In genomic region chr22:36160499-36160942, GRCh38 we compare ENCODE assay signal across 9 cellular contexts. TPM values are rescaled to one million over a fixed set of nuclear protein-coding genes. Genes with fewer than 3 reads are reported as not detected.
A peak's percentile ranks its signal among the peaks of the same experiment; 100 is the strongest.
DNase-seq lines count a peak whose midpoint lies in the region; TF ChIP-seq lines count a peak whose summit lies in the region.
"Had no signal": no experiment of that assay in that cellular context is flagged by ENCODE, and none has a peak within 500 bp of the region (broad histone marks: within the 10 kb centered on the region; RNA-seq: fewer than 3 reads in every experiment).

Gene APOL3 (minus strand): TSS chr22:36160755. CDS start chr22:36149055, 11,700 bp downstream.

- DNase-seq in GM06990 (ENCODE audit: extremely low read depth, insufficient read length), result peak; percentile 39
- DNase-seq in RPMI8226, result peak; percentile 60
- no peak for DNase-seq in caudate nucleus (lab: John Stamatoyannopoulos, UW)
- DNase-seq in mesenchymal stem cell, result peak; percentile 62
- peak; percentile 47 to 88 for DNase-seq in tibial nerve (ENCODE audit: low spot score in 2 of 2)
- DNase-seq in DMS114 treated with DMSO at 0.1 percent for 48 hours (lab: John Stamatoyannopoulos, UW; ENCODE audit: unreplicated experiment), result no peak
- DNase-seq in endothelial cell (ENCODE audit: low spot score), result no peak
- no peak for DNase-seq in NCI-H1417 (lab: John Stamatoyannopoulos, UW)

- H3K27me3 Mint-ChIP-seq in endothelial cell (ENCODE audit: unreplicated experiment), result peaks cover 11% of the 10 kb centered on the region

- H3K14ac ChIP-seq in mesenchymal stem cell (ENCODE audit: low read length in 2 of 2), result no peak within 1 kb of the TSS

- H3K79me1 ChIP-seq in mesenchymal stem cell (replicated peaks; ENCODE audit: low read length, poor library complexity, severe bottlenecking), result no peaks in the 10 kb centered on the region

- H4K8ac ChIP-seq in mesenchymal stem cell (ENCODE audit: low read length), result peak within 1 kb of the TSS; percentile 32

- H3K36me3 ChIP-seq in GM06990 (ENCODE audit: control insufficient read depth, insufficient read depth, low read length) (0 out of 2 replicates have a peak, but pooled peaks cover 1% of the 10 kb centered on the region), mesenchymal stem cell (ENCODE audit: control insufficient read depth in 1 of 2, insufficient read depth in 2 of 2, low read depth in 1 of 2, low read length in 2 of 2) (no peaks in the 10 kb centered on the region), tibial nerve (no peaks in the 10 kb centered on the region)

- H2BK120ac ChIP-seq in mesenchymal stem cell (ENCODE audit: low read depth, low read length), result no peak within 1 kb of the TSS

- H2BK5ac ChIP-seq in mesenchymal stem cell (ENCODE audit: low read depth, low read length, poor library complexity, severe bottlenecking), result no peak within 1 kb of the TSS

- no peak within 1 kb of the TSS for H2BK12ac ChIP-seq in mesenchymal stem cell (ENCODE audit: low read length in 2 of 2)

- H3K4me3 ChIP-seq in GM06990 (replicated peaks; ENCODE audit: low read depth, low read length), result peak within 1 kb of the TSS; percentile 78
- peak within 1 kb of the TSS in 1 of 2 experiments; percentile 73 for H3K4me3 ChIP-seq in mesenchymal stem cell (ENCODE audit: insufficient read depth in 1 of 2, low read depth in 1 of 2, low read length in 2 of 2)
- H3K4me3 ChIP-seq in tibial nerve, result peak within 1 kb of the TSS; percentile 33 to 57 (median 48)

- H3K4me1 ChIP-seq in mesenchymal stem cell (ENCODE audit: control insufficient read depth, insufficient read depth, low read depth, low read length) (peaks cover 5% of the 10 kb centered on the region), tibial nerve (peaks cover 0 to 78% (median 52%) of the 10 kb centered on the region in 4 donors)

- no peak within 1 kb of the TSS for H2AFZ ChIP-seq in mesenchymal stem cell (ENCODE audit: low read depth, low read length)

- H3K4me1 Mint-ChIP-seq in endothelial cell (ENCODE audit: unreplicated experiment), result peaks cover 22% of the 10 kb centered on the region

- peak within 1 kb of the TSS; percentile 71 for H3K9ac ChIP-seq in mesenchymal stem cell (ENCODE audit: low read length)

- H3K9me3 Mint-ChIP-seq in endothelial cell (ENCODE audit: unreplicated experiment), result no peaks in the 10 kb centered on the region

- peak within 1 kb of the TSS; percentile 48 for H3K27ac ChIP-seq in caudate nucleus (ENCODE audit: low read depth, low read length)
- no peak within 1 kb of the TSS for H3K27ac ChIP-seq in mesenchymal stem cell (ENCODE audit: low read length, poor library complexity, severe bottlenecking)
- peak within 1 kb of the TSS; percentile 85 to 96 (median 92) for H3K27ac ChIP-seq in tibial nerve
- H3K27ac ChIP-seq: HL-60 had no signal

- H3K27ac Mint-ChIP-seq in endothelial cell (ENCODE audit: unreplicated experiment), result no peak within 1 kb of the TSS

- no peak within 1 kb of the TSS for H3K23ac ChIP-seq in mesenchymal stem cell (ENCODE audit: low read length in 2 of 2)

- no peak within 1 kb of the TSS for H3K4me2 ChIP-seq in mesenchymal stem cell (ENCODE audit: low read length, poor library complexity, severe bottlenecking)

- H3K9me3 ChIP-seq in mesenchymal stem cell (ENCODE audit: control insufficient read depth, low read length) (no peaks in the 10 kb centered on the region), tibial nerve (no peaks in the 10 kb centered on the region)

- WGBS in mesenchymal stem cell, result 71% methylated on average over 2 of the region's 3 CpGs
- 16 to 22% methylated on average over 3 of the region's 3 CpGs for whole genome bisulfite sequencing in tibial nerve, 2 donors

- H3K27me3 ChIP-seq in GM06990 (replicated peaks; ENCODE audit: control insufficient read depth, insufficient read depth, low read length) (no peaks in the 10 kb centered on the region), mesenchymal stem cell (ENCODE audit: control insufficient read depth in 1 of 2, insufficient read depth in 1 of 2, low read length in 2 of 2) (peaks cover 0 to 20% of the 10 kb centered on the region in 2 experiments), tibial nerve (no peaks in the 10 kb centered on the region)

- peak within 1 kb of the TSS; percentile 56 for H2BK15ac ChIP-seq in mesenchymal stem cell (ENCODE audit: low read depth, poor library complexity, severe bottlenecking)

- peak in 1 of 2 donors; percentile 77 for TF ChIP-seq EP300 in tibial nerve (IDR thresholded peaks at IDR 0.05)

- peak in 1 of 2 donors; percentile 52 for TF ChIP-seq POLR2A in tibial nerve (IDR thresholded peaks at IDR 0.05)

- H3K4ac ChIP-seq in mesenchymal stem cell (ENCODE audit: low read depth in 1 of 2, low read length in 2 of 2), result no peak within 1 kb of the TSS

- H3K18ac ChIP-seq in mesenchymal stem cell (ENCODE audit: low read depth in 1 of 2, low read length in 2 of 2), result no peak within 1 kb of the TSS

- TF ChIP-seq CTCF in GM06990 (IDR thresholded peaks at IDR 0.05; ENCODE audit: insufficient read depth, low read length, poor library complexity, severe bottlenecking), result no peak
- no peak for TF ChIP-seq CTCF in tibial nerve (IDR thresholded peaks at IDR 0.05)
- no peak for TF ChIP-seq CTCF in endothelial cell (IDR thresholded peaks at IDR 0.05; ENCODE audit: unreplicated experiment)

- no peak within 1 kb of the TSS for H2AK5ac ChIP-seq in mesenchymal stem cell (ENCODE audit: low read length, severe bottlenecking)

- H3K4me3 Mint-ChIP-seq in endothelial cell (ENCODE audit: unreplicated experiment), result no peak within 1 kb of the TSS

- no peaks in the 10 kb centered on the region for H3K36me3 Mint-ChIP-seq in endothelial cell (ENCODE audit: low read depth, unreplicated experiment)

- no peak within 1 kb of the TSS for H4K91ac ChIP-seq in mesenchymal stem cell (ENCODE audit: low read length)

RNA-seq across cellular contexts. Expression of gene APOL3, which starts in this region (rescaled TPM):
- 4.5 TPM for polyA plus RNA-seq in mesenchymal stem cell (2013, experiment 1 of 2)
- polyA plus RNA-seq in mesenchymal stem cell (2013, experiment 2 of 2), result 4.5 TPM
- 100 to 1,000 TPM in 1 of 4 donors, 10 to 100 TPM in 3; 60.9 to 149 (median 91.1) TPM for total RNA-seq in tibial nerve
- 1.2 TPM for total RNA-seq in endothelial cell (ENCODE audit: unreplicated experiment)

Comparison
In these comparisons a context has a peak if more than half of its experiments do, and no peak if none do; other contexts are left out.
1. RNA of gene APOL3 (total RNA-seq): 60.9 to 149 TPM in tibial nerve; 1.2 TPM in endothelial cell (single experiment); every median in the first group is over 10 times any median in the second.
2. DNase-seq: peak in GM06990 (single experiment), RPMI8226 (single experiment), mesenchymal stem cell (single experiment) and tibial nerve (2 of 2); none in caudate nucleus (0 of 61), DMS114 treated with DMSO at 0.1 percent for 48 hours (single experiment), endothelial cell (single experiment) and NCI-H1417 (0 of 3).